Comparison of ENCODE assay signal across 2 cellular contexts in the genomic region with DNA sequence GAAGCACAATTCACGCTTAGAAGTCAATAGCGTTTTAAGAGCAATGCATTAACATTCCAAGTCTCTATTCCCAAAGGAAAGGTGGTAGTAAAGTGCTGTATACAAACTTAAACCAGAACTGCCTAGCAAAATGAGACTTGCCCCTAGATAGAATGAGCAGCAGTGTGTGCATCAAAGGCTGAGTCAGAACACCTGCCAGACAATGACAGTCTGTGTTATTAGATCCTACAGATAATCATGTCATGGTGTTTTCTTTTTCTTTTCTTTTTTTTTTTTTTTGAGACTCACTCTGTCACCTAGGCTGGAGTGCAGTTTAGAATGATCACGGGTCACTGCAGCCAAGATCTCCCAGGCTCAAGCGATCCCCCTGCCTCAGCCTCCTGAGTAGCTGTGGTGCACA.
TF ChIP-seq lines count a peak whose summit lies in the region.

No MANE protein-coding gene starts in this region.

TF ChIP-seq in SK-N-SH, 30 proteins besides CTCF, POLR2A, EP300 and RAD21 (continued from another document):
- TF ChIP-seq, protein P1, sequence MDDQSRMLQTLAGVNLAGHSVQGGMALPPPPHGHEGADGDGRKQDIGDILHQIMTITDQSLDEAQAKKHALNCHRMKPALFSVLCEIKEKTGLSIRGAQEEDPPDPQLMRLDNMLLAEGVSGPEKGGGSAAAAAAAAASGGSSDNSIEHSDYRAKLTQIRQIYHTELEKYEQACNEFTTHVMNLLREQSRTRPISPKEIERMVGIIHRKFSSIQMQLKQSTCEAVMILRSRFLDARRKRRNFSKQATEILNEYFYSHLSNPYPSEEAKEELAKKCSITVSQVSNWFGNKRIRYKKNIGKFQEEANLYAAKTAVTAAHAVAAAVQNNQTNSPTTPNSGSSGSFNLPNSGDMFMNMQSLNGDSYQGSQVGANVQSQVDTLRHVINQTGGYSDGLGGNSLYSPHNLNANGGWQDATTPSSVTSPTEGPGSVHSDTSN (IDR thresholded peaks at IDR 0.05), result no peak
- no peak for TF ChIP-seq ELF1 (IDR thresholded peaks at IDR 0.05)
- TF ChIP-seq FOSL2 (IDR thresholded peaks at IDR 0.05; ENCODE audit: borderline replicate concordance, low read depth), result no peak
- no peak for TF ChIP-seq FOXM1 (IDR thresholded peaks at IDR 0.05; ENCODE audit: low read depth)
- TF ChIP-seq, protein P2, sequence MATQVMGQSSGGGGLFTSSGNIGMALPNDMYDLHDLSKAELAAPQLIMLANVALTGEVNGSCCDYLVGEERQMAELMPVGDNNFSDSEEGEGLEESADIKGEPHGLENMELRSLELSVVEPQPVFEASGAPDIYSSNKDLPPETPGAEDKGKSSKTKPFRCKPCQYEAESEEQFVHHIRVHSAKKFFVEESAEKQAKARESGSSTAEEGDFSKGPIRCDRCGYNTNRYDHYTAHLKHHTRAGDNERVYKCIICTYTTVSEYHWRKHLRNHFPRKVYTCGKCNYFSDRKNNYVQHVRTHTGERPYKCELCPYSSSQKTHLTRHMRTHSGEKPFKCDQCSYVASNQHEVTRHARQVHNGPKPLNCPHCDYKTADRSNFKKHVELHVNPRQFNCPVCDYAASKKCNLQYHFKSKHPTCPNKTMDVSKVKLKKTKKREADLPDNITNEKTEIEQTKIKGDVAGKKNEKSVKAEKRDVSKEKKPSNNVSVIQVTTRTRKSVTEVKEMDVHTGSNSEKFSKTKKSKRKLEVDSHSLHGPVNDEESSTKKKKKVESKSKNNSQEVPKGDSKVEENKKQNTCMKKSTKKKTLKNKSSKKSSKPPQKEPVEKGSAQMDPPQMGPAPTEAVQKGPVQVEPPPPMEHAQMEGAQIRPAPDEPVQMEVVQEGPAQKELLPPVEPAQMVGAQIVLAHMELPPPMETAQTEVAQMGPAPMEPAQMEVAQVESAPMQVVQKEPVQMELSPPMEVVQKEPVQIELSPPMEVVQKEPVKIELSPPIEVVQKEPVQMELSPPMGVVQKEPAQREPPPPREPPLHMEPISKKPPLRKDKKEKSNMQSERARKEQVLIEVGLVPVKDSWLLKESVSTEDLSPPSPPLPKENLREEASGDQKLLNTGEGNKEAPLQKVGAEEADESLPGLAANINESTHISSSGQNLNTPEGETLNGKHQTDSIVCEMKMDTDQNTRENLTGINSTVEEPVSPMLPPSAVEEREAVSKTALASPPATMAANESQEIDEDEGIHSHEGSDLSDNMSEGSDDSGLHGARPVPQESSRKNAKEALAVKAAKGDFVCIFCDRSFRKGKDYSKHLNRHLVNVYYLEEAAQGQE (IDR thresholded peaks at IDR 0.05; ENCODE audit: low read depth, low read length), result no peak
- TF ChIP-seq, protein P3, sequence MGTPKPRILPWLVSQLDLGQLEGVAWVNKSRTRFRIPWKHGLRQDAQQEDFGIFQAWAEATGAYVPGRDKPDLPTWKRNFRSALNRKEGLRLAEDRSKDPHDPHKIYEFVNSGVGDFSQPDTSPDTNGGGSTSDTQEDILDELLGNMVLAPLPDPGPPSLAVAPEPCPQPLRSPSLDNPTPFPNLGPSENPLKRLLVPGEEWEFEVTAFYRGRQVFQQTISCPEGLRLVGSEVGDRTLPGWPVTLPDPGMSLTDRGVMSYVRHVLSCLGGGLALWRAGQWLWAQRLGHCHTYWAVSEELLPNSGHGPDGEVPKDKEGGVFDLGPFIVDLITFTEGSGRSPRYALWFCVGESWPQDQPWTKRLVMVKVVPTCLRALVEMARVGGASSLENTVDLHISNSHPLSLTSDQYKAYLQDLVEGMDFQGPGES (IDR thresholded peaks at IDR 0.05; ENCODE audit: low read depth, low read length), result no peak
- TF ChIP-seq MXI1 (IDR thresholded peaks at IDR 0.05; ENCODE audit: low read depth, low read length), result no peak
- no peak for TF ChIP-seq POLR2AphosphoS5 (IDR thresholded peaks at IDR 0.05; ENCODE audit: low read depth, low read length)
- no peak for TF ChIP-seq CHD2 (IDR thresholded peaks at IDR 0.05; ENCODE audit: low read length, partially characterized antibody)

TF ChIP-seq in SK-N-SH treated with all-trans-retinoic acid at 6 μM for 48 hours, 23 proteins besides CTCF, POLR2A, EP300 and RAD21 (continued from another document):
- TF ChIP-seq, protein P4, sequence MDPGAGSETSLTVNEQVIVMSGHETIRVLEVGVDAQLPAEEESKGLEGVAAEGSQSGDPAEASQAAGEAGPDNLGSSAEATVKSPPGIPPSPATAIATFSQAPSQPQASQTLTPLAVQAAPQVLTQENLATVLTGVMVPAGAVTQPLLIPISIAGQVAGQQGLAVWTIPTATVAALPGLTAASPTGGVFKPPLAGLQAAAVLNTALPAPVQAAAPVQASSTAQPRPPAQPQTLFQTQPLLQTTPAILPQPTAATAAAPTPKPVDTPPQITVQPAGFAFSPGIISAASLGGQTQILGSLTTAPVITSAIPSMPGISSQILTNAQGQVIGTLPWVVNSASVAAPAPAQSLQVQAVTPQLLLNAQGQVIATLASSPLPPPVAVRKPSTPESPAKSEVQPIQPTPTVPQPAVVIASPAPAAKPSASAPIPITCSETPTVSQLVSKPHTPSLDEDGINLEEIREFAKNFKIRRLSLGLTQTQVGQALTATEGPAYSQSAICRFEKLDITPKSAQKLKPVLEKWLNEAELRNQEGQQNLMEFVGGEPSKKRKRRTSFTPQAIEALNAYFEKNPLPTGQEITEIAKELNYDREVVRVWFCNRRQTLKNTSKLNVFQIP (CRISPR knock-in tag; IDR thresholded peaks at IDR 0.05; ENCODE audit: borderline replicate concordance, low read depth), result no peak
- TF ChIP-seq, protein P5, sequence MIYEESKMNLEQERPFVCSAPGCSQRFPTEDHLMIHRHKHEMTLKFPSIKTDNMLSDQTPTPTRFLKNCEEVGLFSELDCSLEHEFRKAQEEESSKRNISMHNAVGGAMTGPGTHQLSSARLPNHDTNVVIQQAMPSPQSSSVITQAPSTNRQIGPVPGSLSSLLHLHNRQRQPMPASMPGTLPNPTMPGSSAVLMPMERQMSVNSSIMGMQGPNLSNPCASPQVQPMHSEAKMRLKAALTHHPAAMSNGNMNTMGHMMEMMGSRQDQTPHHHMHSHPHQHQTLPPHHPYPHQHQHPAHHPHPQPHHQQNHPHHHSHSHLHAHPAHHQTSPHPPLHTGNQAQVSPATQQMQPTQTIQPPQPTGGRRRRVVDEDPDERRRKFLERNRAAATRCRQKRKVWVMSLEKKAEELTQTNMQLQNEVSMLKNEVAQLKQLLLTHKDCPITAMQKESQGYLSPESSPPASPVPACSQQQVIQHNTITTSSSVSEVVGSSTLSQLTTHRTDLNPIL (CRISPR knock-in tag; IDR thresholded peaks at IDR 0.05; ENCODE audit: low read depth), result no peak
- TF ChIP-seq TCF4 (CRISPR knock-in tag; IDR thresholded peaks at IDR 0.05; ENCODE audit: borderline replicate concordance) (no peak), ZFP3 (CRISPR knock-in tag; IDR thresholded peaks at IDR 0.05) (no peak), ZFP30 (CRISPR knock-in tag; IDR thresholded peaks at IDR 0.05) (no peak), CSDC2 (CRISPR knock-in tag; IDR thresholded peaks at IDR 0.05) (no peak)
- TF ChIP-seq, protein P6, sequence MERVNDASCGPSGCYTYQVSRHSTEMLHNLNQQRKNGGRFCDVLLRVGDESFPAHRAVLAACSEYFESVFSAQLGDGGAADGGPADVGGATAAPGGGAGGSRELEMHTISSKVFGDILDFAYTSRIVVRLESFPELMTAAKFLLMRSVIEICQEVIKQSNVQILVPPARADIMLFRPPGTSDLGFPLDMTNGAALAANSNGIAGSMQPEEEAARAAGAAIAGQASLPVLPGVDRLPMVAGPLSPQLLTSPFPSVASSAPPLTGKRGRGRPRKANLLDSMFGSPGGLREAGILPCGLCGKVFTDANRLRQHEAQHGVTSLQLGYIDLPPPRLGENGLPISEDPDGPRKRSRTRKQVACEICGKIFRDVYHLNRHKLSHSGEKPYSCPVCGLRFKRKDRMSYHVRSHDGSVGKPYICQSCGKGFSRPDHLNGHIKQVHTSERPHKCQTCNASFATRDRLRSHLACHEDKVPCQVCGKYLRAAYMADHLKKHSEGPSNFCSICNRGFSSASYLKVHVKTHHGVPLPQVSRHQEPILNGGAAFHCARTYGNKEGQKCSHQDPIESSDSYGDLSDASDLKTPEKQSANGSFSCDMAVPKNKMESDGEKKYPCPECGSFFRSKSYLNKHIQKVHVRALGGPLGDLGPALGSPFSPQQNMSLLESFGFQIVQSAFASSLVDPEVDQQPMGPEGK (CRISPR knock-in tag; IDR thresholded peaks at IDR 0.05; ENCODE audit: borderline replicate concordance), result no peak
